1 cellular context compared by ENCODE assay signal in the genomic region with DNA sequence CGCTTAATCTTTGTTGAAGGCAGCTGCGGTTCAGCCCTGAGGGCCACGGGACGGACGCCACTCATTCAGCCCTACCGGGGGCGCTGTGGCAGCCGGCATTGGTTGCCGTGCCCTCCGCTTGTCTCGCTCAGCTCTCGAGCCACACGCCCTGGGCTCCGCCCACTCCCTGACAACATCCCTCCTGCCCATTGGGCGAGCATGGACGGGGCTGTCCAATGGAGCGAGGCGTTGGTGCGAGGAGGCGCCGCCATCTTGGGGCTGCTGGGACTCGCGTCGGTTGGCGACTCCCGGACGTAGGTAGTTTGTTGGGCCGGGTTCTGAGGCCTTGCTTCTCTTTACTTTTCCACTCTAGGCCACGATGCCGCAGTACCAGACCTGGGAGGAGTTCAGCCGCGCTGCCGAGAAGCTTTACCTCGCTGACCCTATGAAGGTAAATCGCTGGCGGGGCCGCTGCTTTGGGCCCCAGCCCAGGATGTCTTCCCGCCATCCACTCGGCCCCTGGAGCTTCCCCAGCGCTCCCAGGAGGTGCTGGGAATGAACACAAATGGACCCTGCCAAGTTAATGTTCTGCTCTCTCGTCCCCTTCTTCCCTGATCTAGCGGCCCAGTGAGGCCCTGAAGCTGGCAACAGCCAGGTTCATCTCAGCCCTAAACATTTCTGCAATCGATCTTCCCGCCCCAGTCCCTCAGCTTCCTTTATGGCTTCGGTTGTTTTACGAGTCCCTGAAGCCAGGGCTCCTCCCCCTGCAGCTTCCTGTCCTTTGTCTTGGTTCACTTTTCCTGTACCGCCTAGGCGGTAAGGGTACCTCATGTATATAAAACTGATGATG.
TF ChIP-seq lines count a peak whose summit lies in the region.

SRP9 (plus strand) TSS at position 244 of the 829 bp plus-strand sequence; CDS start at position 359, 115 bp downstream.

TF ChIP-seq in HEK293, 187 proteins besides CTCF, POLR2A, EP300 and RAD21 (continued from another document and continues in another):
- no peak for TF ChIP-seq ATF2 (tag by site-specific recombination; IDR thresholded peaks at IDR 0.05; ENCODE audit: low read depth)
- TF ChIP-seq ZBTB6 (tag by site-specific recombination; IDR thresholded peaks at IDR 0.05), result no peak
- TF ChIP-seq, protein P1, sequence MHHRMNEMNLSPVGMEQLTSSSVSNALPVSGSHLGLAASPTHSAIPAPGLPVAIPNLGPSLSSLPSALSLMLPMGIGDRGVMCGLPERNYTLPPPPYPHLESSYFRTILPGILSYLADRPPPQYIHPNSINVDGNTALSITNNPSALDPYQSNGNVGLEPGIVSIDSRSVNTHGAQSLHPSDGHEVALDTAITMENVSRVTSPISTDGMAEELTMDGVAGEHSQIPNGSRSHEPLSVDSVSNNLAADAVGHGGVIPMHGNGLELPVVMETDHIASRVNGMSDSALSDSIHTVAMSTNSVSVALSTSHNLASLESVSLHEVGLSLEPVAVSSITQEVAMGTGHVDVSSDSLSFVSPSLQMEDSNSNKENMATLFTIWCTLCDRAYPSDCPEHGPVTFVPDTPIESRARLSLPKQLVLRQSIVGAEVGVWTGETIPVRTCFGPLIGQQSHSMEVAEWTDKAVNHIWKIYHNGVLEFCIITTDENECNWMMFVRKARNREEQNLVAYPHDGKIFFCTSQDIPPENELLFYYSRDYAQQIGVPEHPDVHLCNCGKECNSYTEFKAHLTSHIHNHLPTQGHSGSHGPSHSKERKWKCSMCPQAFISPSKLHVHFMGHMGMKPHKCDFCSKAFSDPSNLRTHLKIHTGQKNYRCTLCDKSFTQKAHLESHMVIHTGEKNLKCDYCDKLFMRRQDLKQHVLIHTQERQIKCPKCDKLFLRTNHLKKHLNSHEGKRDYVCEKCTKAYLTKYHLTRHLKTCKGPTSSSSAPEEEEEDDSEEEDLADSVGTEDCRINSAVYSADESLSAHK (tag by site-specific recombination; IDR thresholded peaks at IDR 0.05), result no peak
- TF ChIP-seq ZNF114 (tag by site-specific recombination; IDR thresholded peaks at IDR 0.05), result no peak
- TF ChIP-seq ZNF324 (tag by site-specific recombination; IDR thresholded peaks at IDR 0.05), result peak; percentile 93; the same call in 1 of the 2 replicates
- TF ChIP-seq, protein P2, sequence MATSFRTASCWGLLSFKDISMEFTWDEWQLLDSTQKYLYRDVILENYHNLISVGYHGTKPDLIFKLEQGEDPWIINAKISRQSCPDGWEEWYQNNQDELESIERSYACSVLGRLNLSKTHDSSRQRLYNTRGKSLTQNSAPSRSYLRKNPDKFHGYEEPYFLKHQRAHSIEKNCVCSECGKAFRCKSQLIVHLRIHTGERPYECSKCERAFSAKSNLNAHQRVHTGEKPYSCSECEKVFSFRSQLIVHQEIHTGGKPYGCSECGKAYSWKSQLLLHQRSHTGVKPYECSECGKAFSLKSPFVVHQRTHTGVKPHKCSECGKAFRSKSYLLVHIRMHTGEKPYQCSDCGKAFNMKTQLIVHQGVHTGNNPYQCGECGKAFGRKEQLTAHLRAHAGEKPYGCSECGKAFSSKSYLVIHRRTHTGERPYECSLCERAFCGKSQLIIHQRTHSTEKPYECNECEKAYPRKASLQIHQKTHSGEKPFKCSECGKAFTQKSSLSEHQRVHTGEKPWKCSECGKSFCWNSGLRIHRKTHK (tag by site-specific recombination; IDR thresholded peaks at IDR 0.05), result no peak
- TF ChIP-seq ZNF548 (tag by site-specific recombination; IDR thresholded peaks at IDR 0.05), result no peak
- TF ChIP-seq, protein P3, sequence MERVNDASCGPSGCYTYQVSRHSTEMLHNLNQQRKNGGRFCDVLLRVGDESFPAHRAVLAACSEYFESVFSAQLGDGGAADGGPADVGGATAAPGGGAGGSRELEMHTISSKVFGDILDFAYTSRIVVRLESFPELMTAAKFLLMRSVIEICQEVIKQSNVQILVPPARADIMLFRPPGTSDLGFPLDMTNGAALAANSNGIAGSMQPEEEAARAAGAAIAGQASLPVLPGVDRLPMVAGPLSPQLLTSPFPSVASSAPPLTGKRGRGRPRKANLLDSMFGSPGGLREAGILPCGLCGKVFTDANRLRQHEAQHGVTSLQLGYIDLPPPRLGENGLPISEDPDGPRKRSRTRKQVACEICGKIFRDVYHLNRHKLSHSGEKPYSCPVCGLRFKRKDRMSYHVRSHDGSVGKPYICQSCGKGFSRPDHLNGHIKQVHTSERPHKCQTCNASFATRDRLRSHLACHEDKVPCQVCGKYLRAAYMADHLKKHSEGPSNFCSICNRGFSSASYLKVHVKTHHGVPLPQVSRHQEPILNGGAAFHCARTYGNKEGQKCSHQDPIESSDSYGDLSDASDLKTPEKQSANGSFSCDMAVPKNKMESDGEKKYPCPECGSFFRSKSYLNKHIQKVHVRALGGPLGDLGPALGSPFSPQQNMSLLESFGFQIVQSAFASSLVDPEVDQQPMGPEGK (tag by site-specific recombination; IDR thresholded peaks at IDR 0.05), result peak; percentile 85
- TF ChIP-seq MZF1 (tag by site-specific recombination; IDR thresholded peaks at IDR 0.05; ENCODE audit: borderline replicate concordance), result peak; percentile 88
- TF ChIP-seq ZNF366 (tag by site-specific recombination; conservative IDR thresholded peaks at IDR 0.05), result peak; percentile 89
- TF ChIP-seq EGR2 (tag by site-specific recombination; IDR thresholded peaks at IDR 0.05; ENCODE audit: low read depth), result peak; percentile 89
- TF ChIP-seq WT1 (tag by site-specific recombination; IDR thresholded peaks at IDR 0.05), result peak; percentile 63; the same call in 1 of the 2 replicates
- no peak for TF ChIP-seq ZNF140 (tag by site-specific recombination; IDR thresholded peaks at IDR 0.05)
- TF ChIP-seq ZNF121 (tag by site-specific recombination; IDR thresholded peaks at IDR 0.05), result 0 out of 2 replicates have a peak, but pooled peaks have one; percentile 13
- TF ChIP-seq ZNF777 (tag by site-specific recombination; IDR thresholded peaks at IDR 0.05; ENCODE audit: borderline replicate concordance), result no peak
- TF ChIP-seq HOXC10 (CRISPR knock-in tag; IDR thresholded peaks at IDR 0.05), result no peak
- no peak for TF ChIP-seq ZNF514 (tag by site-specific recombination; IDR thresholded peaks at IDR 0.05)
- TF ChIP-seq ZNF664 (tag by site-specific recombination; IDR thresholded peaks at IDR 0.05), result no peak
- no peak for TF ChIP-seq ZNF645 (tag by site-specific recombination; IDR thresholded peaks at IDR 0.05)
- TF ChIP-seq, protein P4, sequence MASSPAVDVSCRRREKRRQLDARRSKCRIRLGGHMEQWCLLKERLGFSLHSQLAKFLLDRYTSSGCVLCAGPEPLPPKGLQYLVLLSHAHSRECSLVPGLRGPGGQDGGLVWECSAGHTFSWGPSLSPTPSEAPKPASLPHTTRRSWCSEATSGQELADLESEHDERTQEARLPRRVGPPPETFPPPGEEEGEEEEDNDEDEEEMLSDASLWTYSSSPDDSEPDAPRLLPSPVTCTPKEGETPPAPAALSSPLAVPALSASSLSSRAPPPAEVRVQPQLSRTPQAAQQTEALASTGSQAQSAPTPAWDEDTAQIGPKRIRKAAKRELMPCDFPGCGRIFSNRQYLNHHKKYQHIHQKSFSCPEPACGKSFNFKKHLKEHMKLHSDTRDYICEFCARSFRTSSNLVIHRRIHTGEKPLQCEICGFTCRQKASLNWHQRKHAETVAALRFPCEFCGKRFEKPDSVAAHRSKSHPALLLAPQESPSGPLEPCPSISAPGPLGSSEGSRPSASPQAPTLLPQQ (tag by site-specific recombination; IDR thresholded peaks at IDR 0.05), result peak; percentile 80
- TF ChIP-seq TSHZ1 (tag by site-specific recombination; IDR thresholded peaks at IDR 0.05; ENCODE audit: borderline replicate concordance), result 0 out of 2 replicates have a peak, but pooled peaks have one; percentile 23
- TF ChIP-seq GLI2 (tag by site-specific recombination; IDR thresholded peaks at IDR 0.05; ENCODE audit: borderline replicate concordance, low read depth), result no peak
- no peak for TF ChIP-seq ZNF132 (tag by site-specific recombination; IDR thresholded peaks at IDR 0.05; ENCODE audit: borderline replicate concordance)
- peak; percentile 78; the same call in 1 of the 2 replicates for TF ChIP-seq REPIN1 (tag by site-specific recombination; IDR thresholded peaks at IDR 0.05; ENCODE audit: low read depth)
- TF ChIP-seq ZNF501 (tag by site-specific recombination; IDR thresholded peaks at IDR 0.05), result peak; percentile 98
- 0 out of 2 replicates have a peak, but pooled peaks have one; percentile 61 for TF ChIP-seq ZNF24 (tag by site-specific recombination; IDR thresholded peaks at IDR 0.05)
- no peak for TF ChIP-seq ZNF311 (tag by site-specific recombination; IDR thresholded peaks at IDR 0.05; ENCODE audit: borderline replicate concordance)
- no peak for TF ChIP-seq ZNF274 (IDR thresholded peaks at IDR 0.05; ENCODE audit: low read length)
- no peak for TF ChIP-seq ZNF274 (tag by site-specific recombination; IDR thresholded peaks at IDR 0.05; ENCODE audit: borderline replicate concordance)
- TF ChIP-seq PRDM1 (tag by site-specific recombination; IDR thresholded peaks at IDR 0.05), result no peak
- TF ChIP-seq, protein P5, sequence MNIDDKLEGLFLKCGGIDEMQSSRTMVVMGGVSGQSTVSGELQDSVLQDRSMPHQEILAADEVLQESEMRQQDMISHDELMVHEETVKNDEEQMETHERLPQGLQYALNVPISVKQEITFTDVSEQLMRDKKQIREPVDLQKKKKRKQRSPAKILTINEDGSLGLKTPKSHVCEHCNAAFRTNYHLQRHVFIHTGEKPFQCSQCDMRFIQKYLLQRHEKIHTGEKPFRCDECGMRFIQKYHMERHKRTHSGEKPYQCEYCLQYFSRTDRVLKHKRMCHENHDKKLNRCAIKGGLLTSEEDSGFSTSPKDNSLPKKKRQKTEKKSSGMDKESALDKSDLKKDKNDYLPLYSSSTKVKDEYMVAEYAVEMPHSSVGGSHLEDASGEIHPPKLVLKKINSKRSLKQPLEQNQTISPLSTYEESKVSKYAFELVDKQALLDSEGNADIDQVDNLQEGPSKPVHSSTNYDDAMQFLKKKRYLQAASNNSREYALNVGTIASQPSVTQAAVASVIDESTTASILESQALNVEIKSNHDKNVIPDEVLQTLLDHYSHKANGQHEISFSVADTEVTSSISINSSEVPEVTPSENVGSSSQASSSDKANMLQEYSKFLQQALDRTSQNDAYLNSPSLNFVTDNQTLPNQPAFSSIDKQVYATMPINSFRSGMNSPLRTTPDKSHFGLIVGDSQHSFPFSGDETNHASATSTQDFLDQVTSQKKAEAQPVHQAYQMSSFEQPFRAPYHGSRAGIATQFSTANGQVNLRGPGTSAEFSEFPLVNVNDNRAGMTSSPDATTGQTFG (tag by site-specific recombination; IDR thresholded peaks at IDR 0.05; ENCODE audit: borderline replicate concordance), result no peak
- peak; percentile 78 for TF ChIP-seq ZNF558 (tag by site-specific recombination; IDR thresholded peaks at IDR 0.05)
- no peak for TF ChIP-seq ZNF23 (tag by site-specific recombination; IDR thresholded peaks at IDR 0.05; ENCODE audit: borderline replicate concordance)
- TF ChIP-seq, protein P6, sequence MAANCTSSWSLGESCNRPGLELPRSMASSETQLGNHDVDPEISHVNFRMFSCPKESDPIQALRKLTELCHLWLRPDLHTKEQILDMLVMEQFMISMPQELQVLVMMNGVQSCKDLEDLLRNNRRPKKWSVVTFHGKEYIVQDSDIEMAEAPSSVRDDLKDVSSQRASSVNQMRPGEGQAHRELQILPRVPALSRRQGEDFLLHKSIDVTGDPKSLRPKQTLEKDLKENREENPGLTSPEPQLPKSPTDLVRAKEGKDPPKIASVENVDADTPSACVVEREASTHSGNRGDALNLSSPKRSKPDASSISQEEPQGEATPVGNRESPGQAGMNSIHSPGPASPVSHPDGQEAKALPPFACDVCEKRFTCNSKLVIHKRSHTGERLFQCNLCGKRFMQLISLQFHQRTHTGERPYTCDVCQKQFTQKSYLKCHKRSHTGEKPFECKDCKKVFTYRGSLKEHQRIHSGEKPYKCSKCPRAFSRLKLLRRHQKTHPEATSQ (tag by site-specific recombination; IDR thresholded peaks at IDR 0.05), result peak; percentile 92
